In genomic region chr19:13782537-13782936, GRCh38 we compare ENCODE assay signal across 18 cellular contexts. TPM values are rescaled to one million over a fixed set of nuclear protein-coding genes. Genes with fewer than 3 reads are reported as not detected.
A peak's percentile ranks its signal among the peaks of the same experiment; 100 is the strongest.
DNase-seq lines count a peak whose midpoint lies in the region; ATAC-seq, FAIRE-seq and TF ChIP-seq lines count a peak whose summit lies in the region.
"Had no signal": no experiment of that assay in that cellular context is flagged by ENCODE, and none has a peak within 500 bp of the region (broad histone marks: within the 10 kb centered on the region; RNA-seq: fewer than 3 reads in every experiment).

No MANE protein-coding gene starts in this region.

- no peaks in the 10 kb centered on the region for H3K9me2 ChIP-seq in PC-9 (ENCODE audit: insufficient read depth)

- no peak for FAIRE-seq in K562 (lab: Jason Lieb, UNC)
- FAIRE-seq: urothelium cell line had no signal

- H3K9me3 Mint-ChIP-seq in activated naive CD8-positive, alpha-beta T cell (ENCODE audit: low read depth) = no peaks in the 10 kb centered on the region
- no peaks in the 10 kb centered on the region for H3K9me3 Mint-ChIP-seq in activated naive CD8-positive, alpha-beta T cell treated with anti-CD3 and anti-CD28 coated beads, Interleukin-2, amount 50 U/mL, for 24 hours
- H3K9me3 Mint-ChIP-seq in neural progenitor cell = no peaks in the 10 kb centered on the region
- H3K9me3 Mint-ChIP-seq: CD4-positive, CD25-positive, alpha-beta regulatory T cell had no signal

- peaks cover 19% of the 10 kb centered on the region for H3F3A ChIP-seq in neural progenitor cell (ENCODE audit: low read depth)
- peaks cover 58% of the 10 kb centered on the region for H3F3A ChIP-seq in PC-9 (ENCODE audit: insufficient read depth, low read depth)

- in situ Hi-C loops in K562 (cut with MboI) = no loop called here

- H3K27ac Mint-ChIP-seq in activated naive CD8-positive, alpha-beta T cell = peak overlapping the region; percentile 70
- no peak overlapping the region for H3K27ac Mint-ChIP-seq in activated naive CD8-positive, alpha-beta T cell treated with anti-CD3 and anti-CD28 coated beads, Interleukin-2, amount 50 U/mL, for 24 hours
- no peak overlapping the region for H3K27ac Mint-ChIP-seq in neural progenitor cell

- peaks cover 26% of the 10 kb centered on the region for H3K4me1 Mint-ChIP-seq in activated naive CD8-positive, alpha-beta T cell (ENCODE audit: low read depth)
- H3K4me1 Mint-ChIP-seq in activated naive CD8-positive, alpha-beta T cell treated with anti-CD3 and anti-CD28 coated beads, Interleukin-2, amount 50 U/mL, for 24 hours = peaks cover 38% of the 10 kb centered on the region
- H3K4me1 Mint-ChIP-seq in neural progenitor cell = peaks cover 29% of the 10 kb centered on the region

- no peaks in the 10 kb centered on the region for H4K20me1 ChIP-seq in K562 (replicated peaks; ENCODE audit: control insufficient read depth, insufficient read depth, low read length)
- no peaks in the 10 kb centered on the region for H4K20me1 ChIP-seq in neural progenitor cell (ENCODE audit: low read depth)
- H4K20me1 ChIP-seq in PC-9 (ENCODE audit: insufficient read depth) = no peaks in the 10 kb centered on the region

- no peak for TF ChIP-seq POLR2A in K562 (conservative IDR thresholded peaks at IDR 0.05)

- CTCF ChIA-PET in K562 (lab: Yijun Ruan, JAX; ENCODE audit: low intra/inter-chr PET ratio) = interaction anchor here (0.6 kb wide), 1 partner anchor 24 kb away, joined by 3 read pairs; no protein-coding TSS in a partner anchor
- CTCF ChIA-PET in PC-9 (lab: Charles Lee) = no interaction called here

- intact Hi-C loops in K562 (cut with micrococcal nuclease) = no loop called here
- intact Hi-C loops in PC-9 (cut with micrococcal nuclease; ENCODE audit: unreplicated experiment) = no loop called here

- H3K4me3 Mint-ChIP-seq in activated naive CD8-positive, alpha-beta T cell = no peak overlapping the region
- H3K4me3 Mint-ChIP-seq in activated naive CD8-positive, alpha-beta T cell treated with anti-CD3 and anti-CD28 coated beads, Interleukin-2, amount 50 U/mL, for 24 hours = no peak overlapping the region
- peak overlapping the region; percentile 31 for H3K4me3 Mint-ChIP-seq in neural progenitor cell
- H3K4me3 Mint-ChIP-seq: CD4-positive, CD25-positive, alpha-beta regulatory T cell had no signal

- H3K9me3 ChIP-seq in K562 (replicated peaks; ENCODE audit: control insufficient read depth, insufficient read depth, low read depth, low read length) (no peaks in the 10 kb centered on the region), neural progenitor cell (ENCODE audit: low read depth) (no peaks in the 10 kb centered on the region), PC-9 (ENCODE audit: insufficient read depth, low read depth) (no peaks in the 10 kb centered on the region)
- H3K9me3 ChIP-seq: breast epithelium, prostate gland, spleen had no signal

- H3K4me2 ChIP-seq in K562 (ENCODE audit: insufficient read depth, low read length) = no peak overlapping the region
- no peak overlapping the region for H3K4me2 ChIP-seq in neural progenitor cell
- H3K4me2 ChIP-seq in PC-9 = no peak overlapping the region

- TF ChIP-seq RAD21 in K562 (CRISPR knock-in tag; conservative IDR thresholded peaks at IDR 0.05 in 1 of 2, IDR thresholded peaks at IDR 0.05 in 1 of 2) = no peak

- POLR2A ChIA-PET in K562 (lab: Yijun Ruan, JAX) (interaction anchor here (0.6 to 0.7 kb wide), 2 partner anchors 10 to 79 kb away, joined by 3 read pairs; no protein-coding TSS in a partner anchor), PC-9 (lab: Charles Lee; ENCODE audit: unreplicated experiment) (no interaction called here)

- BruUV-seq in K562 (replicated peaks; lab: Mats Ljungman, UMichigan) (no TSS peak), PC-9 (replicated peaks; lab: Mats Ljungman, UMichigan) (no TSS peak)

- TF ChIP-seq CTCF in K562 (IDR thresholded peaks at IDR 0.05 in 2 of 3, conservative IDR thresholded peaks at IDR 0.05 in 1 of 3; ENCODE audit: insufficient read depth in 2 of 3, low read depth in 1 of 3, low read length in 3 of 3) (no peak), neural progenitor cell (IDR thresholded peaks at IDR 0.05) (no peak), PC-9 (conservative IDR thresholded peaks at IDR 0.05) (no peak)

- no peak for DNase-seq in activated naive CD8-positive, alpha-beta T cell treated with anti-CD3 and anti-CD28 coated beads, Interleukin-2, amount 50 U/mL, for 24 hours
- DNase-seq in K562 (ENCODE audit: extremely low read depth in 1 of 4, low spot score in 3 of 4) (no peak), neural progenitor cell (ENCODE audit: low spot score) (no peak), PC-9 (no peak), NCI-H187 treated with DMSO at 0.1 percent for 48 hours (lab: John Stamatoyannopoulos, UW) (no peak), ureter (ENCODE audit: low spot score) (no peak)
- DNase-seq: ACHN; activated CD4-positive, alpha-beta T cell treated with anti-CD3 and anti-CD28 coated beads for 1 hour; activated gamma-delta T cell treated with Interleukin-2 at 50 U/mL for 16 hours; CD4-positive, CD25-positive, alpha-beta regulatory T cell; NCI-H1694 treated with DMSO at 0.1 percent for 48 hours; NCI-H526; spleen had no signal

- 0 out of 2 replicates have a peak overlapping the region, but pooled peaks have one; percentile 21 for H2AFZ ChIP-seq in K562 (ENCODE audit: low read depth, low read length)
- H2AFZ ChIP-seq in neural progenitor cell (replicated peaks) = no peak overlapping the region
- H2AFZ ChIP-seq in PC-9 = no peak overlapping the region

- no peak for ATAC-seq in activated naive CD8-positive, alpha-beta T cell treated with anti-CD3 and anti-CD28 coated beads, Interleukin-2, amount 50 U/mL, for 24 hours
- ATAC-seq in K562 (no peak), HG02610 (IDR thresholded peaks at IDR 0.05; ENCODE audit: unreplicated experiment) (no peak)

- H3K9ac ChIP-seq in K562 (ENCODE audit: insufficient read depth in 1 of 2, low read depth in 2 of 2, low read length in 2 of 2) (no peak overlapping the region), neural progenitor cell (no peak overlapping the region)

- WGBS in K562 (ENCODE audit: insufficient coverage, low coverage, missing lambda C conversion rate) = 46% methylated on average over 8 of the region's 8 CpGs

- H3K4me3 ChIP-seq in K562 = no peak overlapping the region
- H3K4me3 ChIP-seq in neural progenitor cell = no peak overlapping the region
- H3K4me3 ChIP-seq in PC-9 = no peak overlapping the region
- H3K4me3 ChIP-seq: breast epithelium, prostate gland, spleen had no signal

- TF ChIP-seq EP300 in K562 (IDR thresholded peaks at IDR 0.05; ENCODE audit: low read length) = no peak

- peaks cover 19% of the 10 kb centered on the region; the same call in 2 of the 3 replicates for H3K36me3 ChIP-seq in K562 (ENCODE audit: control insufficient read depth, insufficient read depth, low read length)
- H3K36me3 ChIP-seq in neural progenitor cell = no peaks in the 10 kb centered on the region
- 0 out of 2 replicates have a peak, but pooled peaks cover 9% of the 10 kb centered on the region for H3K36me3 ChIP-seq in PC-9 (ENCODE audit: low read depth)
- H3K36me3 ChIP-seq: breast epithelium had no signal

- no peaks in the 10 kb centered on the region for H3K9me1 ChIP-seq in K562 (ENCODE audit: control insufficient read depth, insufficient read depth, low read length)

- H3K27ac ChIP-seq in K562 (ENCODE audit: extremely low read depth, low read depth, low read length) (no peak overlapping the region), neural progenitor cell (no peak overlapping the region), PC-9 (no peak overlapping the region)

- H3K27me3 Mint-ChIP-seq in activated naive CD8-positive, alpha-beta T cell = no peaks in the 10 kb centered on the region
- H3K27me3 Mint-ChIP-seq in activated naive CD8-positive, alpha-beta T cell treated with anti-CD3 and anti-CD28 coated beads, Interleukin-2, amount 50 U/mL, for 24 hours = no peaks in the 10 kb centered on the region
- peaks cover 2% of the 10 kb centered on the region for H3K27me3 Mint-ChIP-seq in neural progenitor cell (ENCODE audit: insufficient read depth, low read depth)
- H3K27me3 Mint-ChIP-seq: CD4-positive, CD25-positive, alpha-beta regulatory T cell had no signal

- no peaks in the 10 kb centered on the region for H3K79me2 ChIP-seq in K562 (ENCODE audit: control insufficient read depth, insufficient read depth, low read length)
- no peaks in the 10 kb centered on the region for H3K79me2 ChIP-seq in neural progenitor cell (ENCODE audit: low read depth)
- H3K79me2 ChIP-seq in PC-9 (ENCODE audit: low read depth) = no peaks in the 10 kb centered on the region

- no peaks in the 10 kb centered on the region for H3K27me3 ChIP-seq in K562 (ENCODE audit: control insufficient read depth in 2 of 2, insufficient read depth in 2 of 2, low read length in 2 of 2)
- H3K27me3 ChIP-seq in neural progenitor cell = no peaks in the 10 kb centered on the region
- no peaks in the 10 kb centered on the region for H3K27me3 ChIP-seq in PC-9 (ENCODE audit: insufficient read depth, low read depth)
- H3K27me3 ChIP-seq: breast epithelium, spleen had no signal

- H3K36me3 Mint-ChIP-seq in activated naive CD8-positive, alpha-beta T cell = no peaks in the 10 kb centered on the region
- peaks cover 16% of the 10 kb centered on the region for H3K36me3 Mint-ChIP-seq in activated naive CD8-positive, alpha-beta T cell treated with anti-CD3 and anti-CD28 coated beads, Interleukin-2, amount 50 U/mL, for 24 hours (ENCODE audit: low read depth)
- H3K36me3 Mint-ChIP-seq in neural progenitor cell = peaks cover 18% of the 10 kb centered on the region

- peaks cover 7 to 17% of the 10 kb centered on the region in 2 experiments; a peak in 4 of 5 replicates for H3K4me1 ChIP-seq in K562 (replicated peaks in 1 of 2; ENCODE audit: control insufficient read depth in 2 of 2, insufficient read depth in 2 of 2, low read length in 2 of 2)
- H3K4me1 ChIP-seq in neural progenitor cell = peaks cover 7% of the 10 kb centered on the region
- peaks cover 17% of the 10 kb centered on the region for H3K4me1 ChIP-seq in PC-9 (replicated peaks; ENCODE audit: insufficient read depth)
- H3K4me1 ChIP-seq: breast epithelium, prostate gland had no signal

RNA-seq across cellular contexts. Expression of gene C19orf53, which starts 8.3 kb away (rescaled TPM):
- total RNA-seq in K562 (2011; cell fraction: chromatin; rRNA removed; ENCODE audit: low replicate concordance) = 16.1 and 36.9 TPM in 2 replicates
- total RNA-seq in K562 (2011; cell fraction: nucleolus; rRNA removed) = 41.2 and 47.9 TPM in 2 replicates
- total RNA-seq in K562 (2011; cell fraction: nucleoplasm; rRNA removed) = 32.6 and 42.2 TPM in 2 replicates
- total RNA-seq in K562 (2014; rRNA removed) (164 and 284 TPM in 2 replicates), K562 (2014; rRNA removed; fragmentation: Illumina TruSeq; extraction: Trizol) (63.0 and 98.5 TPM in 2 replicates), K562 (2015; rRNA removed; fragmentation: Illumina TruSeq; extraction: Trizol) (115 and 130 TPM in 2 replicates), K562 (2021) (95.9 and 109 TPM in 2 replicates), neural progenitor cell (ENCODE audit: low replicate concordance) (88.2 and 95.6 TPM in 2 replicates), PC-9 (2021) (99.4 and 121 TPM in 2 replicates), ureter (78.2 TPM)
- polyA plus RNA-seq in K562 (2011; rRNA removed) (151 and 169 TPM in 2 replicates), K562 (2014; fragmentation: Illumina TruSeq; extraction: Trizol) (205 and 214 TPM in 2 replicates), K562 (2014; fragmentation: Nextera tagmentation; extraction: Ambion mirVana) (100 to 1,000 TPM; 416 to 441 TPM), K562 (2014; rRNA removed) (197 and 206 TPM in 2 replicates)
- 153 and 227 TPM in 2 replicates for polyA plus RNA-seq in K562 (2011; cell fraction: cytosol; rRNA removed)
- polyA plus RNA-seq in K562 (2011; cell fraction: nucleus; rRNA removed) = 87.2 and 100 TPM in 2 replicates
- 146 and 190 TPM in 2 replicates for polyA plus RNA-seq in K562 (2012)
- 24.1 and 41.5 TPM in 2 replicates for polyA minus RNA-seq in K562 (2011; rRNA and poly(A)+ RNA removed)
- 58.9 and 66.1 TPM in 2 replicates for polyA minus RNA-seq in K562 (2011; cell fraction: cytosol; rRNA and poly(A)+ RNA removed)
- 14.9 and 21.1 TPM in 2 replicates for polyA minus RNA-seq in K562 (2011; cell fraction: nucleus; rRNA and poly(A)+ RNA removed)

RNA-seq across cellular contexts. Expression of gene ZSWIM4, which starts 12.7 kb away (rescaled TPM):
- 1.5 and 4.2 TPM in 2 replicates for total RNA-seq in K562 (2011; cell fraction: chromatin; rRNA removed; ENCODE audit: low replicate concordance)
- 3.5 and 3.7 TPM in 2 replicates for total RNA-seq in K562 (2011; cell fraction: nucleolus; rRNA removed)
- total RNA-seq in K562 (2011; cell fraction: nucleoplasm; rRNA removed) = 1.9 and 2.8 TPM in 2 replicates
- total RNA-seq in K562 (2014; rRNA removed) (1.0 and 1.3 TPM in 2 replicates), K562 (2014; rRNA removed; fragmentation: Illumina TruSeq; extraction: Trizol) (0.22 and 0.25 TPM in 2 replicates), K562 (2015; rRNA removed; fragmentation: Illumina TruSeq; extraction: Trizol) (0.25 and 0.57 TPM in 2 replicates), K562 (2021) (3.5 and 3.7 TPM in 2 replicates), neural progenitor cell (ENCODE audit: low replicate concordance) (6.7 and 20.4 TPM in 2 replicates), PC-9 (2021) (15.2 and 15.8 TPM in 2 replicates), ureter (8.1 TPM)
- polyA plus RNA-seq in K562 (2011; rRNA removed) (0.67 and 1.0 TPM in 2 replicates), K562 (2014; fragmentation: Illumina TruSeq; extraction: Trizol) (0.79 and 1.7 TPM in 2 replicates), K562 (2014; fragmentation: Nextera tagmentation; extraction: Ambion mirVana) (not detected), K562 (2014; rRNA removed) (1.1 and 2.1 TPM in 2 replicates)
- polyA plus RNA-seq in K562 (2011; cell fraction: cytosol; rRNA removed) = 0.81 and 2.0 TPM in 2 replicates
- 1.5 and 4.5 TPM in 2 replicates for polyA plus RNA-seq in K562 (2011; cell fraction: nucleus; rRNA removed)
- 1.3 and 3.5 TPM in 2 replicates for polyA plus RNA-seq in K562 (2012)
- 0.54 and 0.98 TPM in 2 replicates for polyA minus RNA-seq in K562 (2011; rRNA and poly(A)+ RNA removed)
- 3.0 and 5.0 TPM in 2 replicates for polyA minus RNA-seq in K562 (2011; cell fraction: cytosol; rRNA and poly(A)+ RNA removed)
- polyA minus RNA-seq in K562 (2011; cell fraction: nucleus; rRNA and poly(A)+ RNA removed) = 1.5 and 1.7 TPM in 2 replicates

RNA-seq across cellular contexts. Expression of gene MRI1, which starts 18.2 kb away (rescaled TPM):
- total RNA-seq in K562 (2011; cell fraction: chromatin; rRNA removed; ENCODE audit: low replicate concordance) = 17.4 and 51.8 TPM in 2 replicates
- 53.4 and 56.5 TPM in 2 replicates for total RNA-seq in K562 (2011; cell fraction: nucleolus; rRNA removed)
- 27.6 and 32.3 TPM in 2 replicates for total RNA-seq in K562 (2011; cell fraction: nucleoplasm; rRNA removed)
- total RNA-seq in K562 (2014; rRNA removed) = 57.4 and 68.7 TPM in 2 replicates
- 13.3 and 15.8 TPM in 2 replicates for total RNA-seq in K562 (2014; rRNA removed; fragmentation: Illumina TruSeq; extraction: Trizol)
- 30.9 and 31.6 TPM in 2 replicates for total RNA-seq in K562 (2015; rRNA removed; fragmentation: Illumina TruSeq; extraction: Trizol)
- 45.8 and 47.3 TPM in 2 replicates for total RNA-seq in K562 (2021)
- polyA plus RNA-seq in K562 (2011; rRNA removed) = 19.3 and 27.7 TPM in 2 replicates
- 29.0 and 63.4 TPM in 2 replicates for polyA plus RNA-seq in K562 (2011; cell fraction: cytosol; rRNA removed)
- polyA plus RNA-seq in K562 (2011; cell fraction: nucleus; rRNA removed) = 98.1 and 179 TPM in 2 replicates
- polyA plus RNA-seq in K562 (2012) = 24.2 and 27.5 TPM in 2 replicates
- 28.2 and 30.0 TPM in 2 replicates for polyA plus RNA-seq in K562 (2014; fragmentation: Illumina TruSeq; extraction: Trizol)
- polyA plus RNA-seq in K562 (2014; fragmentation: Nextera tagmentation; extraction: Ambion mirVana) = 1 to 10 TPM; 5.5 to 6.5 TPM
- polyA plus RNA-seq in K562 (2014; rRNA removed) = 34.7 and 43.0 TPM in 2 replicates
- polyA minus RNA-seq in K562 (2011; rRNA and poly(A)+ RNA removed) = 10.9 and 14.8 TPM in 2 replicates
- polyA minus RNA-seq in K562 (2011; cell fraction: cytosol; rRNA and poly(A)+ RNA removed) = 27.6 and 28.3 TPM in 2 replicates
- polyA minus RNA-seq in K562 (2011; cell fraction: nucleus; rRNA and poly(A)+ RNA removed) = 23.2 and 23.7 TPM in 2 replicates
- 6.3 and 22.5 TPM in 2 replicates for total RNA-seq in neural progenitor cell (ENCODE audit: low replicate concordance)
- total RNA-seq in PC-9 (2021) = 30.1 and 33.8 TPM in 2 replicates
- 50.7 TPM for total RNA-seq in ureter
